Comparison of ENCODE assay signal across 8 cellular contexts in the genomic region with DNA sequence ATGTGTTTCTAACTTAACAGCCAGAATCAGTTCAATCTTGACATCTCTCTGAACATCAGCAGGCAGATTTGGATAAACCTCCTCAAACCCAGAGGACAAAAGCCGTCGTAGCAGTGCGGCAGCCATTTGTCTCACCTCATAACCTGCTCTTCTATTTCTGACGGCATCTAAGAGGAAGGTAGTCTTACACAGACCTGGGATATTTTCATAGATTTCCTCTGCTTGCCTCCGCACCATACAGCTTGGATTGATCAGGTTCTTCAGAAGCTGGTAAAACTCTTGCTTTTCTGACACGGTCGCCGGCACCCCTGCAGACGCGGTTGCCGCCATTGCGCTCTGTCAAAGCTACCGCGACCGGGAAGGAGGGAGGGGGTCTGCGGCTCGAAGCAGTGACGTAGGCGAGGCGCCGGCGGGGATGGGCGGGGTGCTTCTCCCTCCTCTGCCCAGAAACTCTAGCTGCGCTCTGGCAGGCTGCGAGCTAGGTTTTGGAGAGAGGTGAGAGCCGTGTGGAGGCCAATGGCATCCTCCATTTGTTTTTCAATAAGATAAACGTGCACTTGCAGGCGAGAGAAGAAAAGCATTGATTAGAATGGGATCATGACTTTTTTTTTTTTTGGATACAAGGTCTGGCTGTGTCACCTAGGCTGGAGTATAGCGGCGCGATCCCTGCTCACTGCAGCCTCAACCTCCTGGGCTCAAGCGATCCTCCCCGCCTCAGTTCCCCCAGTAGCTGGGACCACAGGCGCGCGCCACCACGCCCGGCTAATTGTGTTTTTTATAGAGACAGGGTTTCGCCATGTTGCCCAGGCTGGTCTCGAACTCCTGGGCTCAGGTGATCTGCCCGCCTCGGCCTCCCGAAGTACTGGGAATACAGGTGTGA. TPM values are rescaled to one million over a fixed set of nuclear protein-coding genes. Genes with fewer than 3 reads are reported as not detected.
DNase-seq lines count a peak whose midpoint lies in the region; ATAC-seq, FAIRE-seq and TF ChIP-seq lines count a peak whose summit lies in the region.

TSS of gene RANBP6 (minus strand) at position 347 of the 880 bp plus-strand sequence. CDS start at position 330, 17 bp downstream.

- H3K36me3 ChIP-seq in OCI-LY1 (ENCODE audit: insufficient read depth, low read length) (peaks cover 31% of the 10 kb centered on the region), endothelial cell of umbilical vein (ENCODE audit: control insufficient read depth in 2 of 2, extremely low read depth in 1 of 2, insufficient read depth in 2 of 2, low read length in 2 of 2) (peaks cover 0 to 3% of the 10 kb centered on the region in 2 experiments)

- CTCF ChIA-PET in Calu3 (lab: Charles Lee), result interaction anchor here (0.6 to 1.0 kb wide), 7 partner anchors 11 to 664 kb away, joined by 3 to 4 read pairs (median 3); no protein-coding TSS in a partner anchor
- CTCF ChIA-PET in endothelial cell of umbilical vein (lab: Charles Lee), result interaction anchor here (0.7 to 1.7 kb wide), 9 partner anchors 8 to 723 kb away, joined by 3 to 20 read pairs (median 4); no protein-coding TSS in a partner anchor

- H3K4me1 Mint-ChIP-seq in Calu3 (ENCODE audit: low read depth, unreplicated experiment), result peaks cover 11% of the 10 kb centered on the region

- H3K9ac ChIP-seq in OCI-LY1 (ENCODE audit: low read length) (peak within 1 kb of the TSS; percentile 93), endothelial cell of umbilical vein (replicated peaks; ENCODE audit: extremely low read depth, insufficient read depth, low read length) (peak within 1 kb of the TSS; percentile 98)

- TF ChIP-seq CTCF in Calu3 (IDR thresholded peaks at IDR 0.05; ENCODE audit: unreplicated experiment) (no peak), OCI-LY1 (IDR thresholded peaks at IDR 0.05; ENCODE audit: low read length) (no peak), endothelial cell of umbilical vein (IDR thresholded peaks at IDR 0.05; ENCODE audit: extremely low read depth in 1 of 2, insufficient read depth in 1 of 2, low read depth in 1 of 2, low read length in 2 of 2) (no peak)

- H3K9me2 ChIP-seq in OCI-LY1 (ENCODE audit: low read depth, low read length), result no peaks in the 10 kb centered on the region

- no peaks in the 10 kb centered on the region for H3K9me3 Mint-ChIP-seq in Calu3 (ENCODE audit: low read depth, unreplicated experiment)

- intact Hi-C loops in Calu3 (cut with micrococcal nuclease; ENCODE audit: unreplicated experiment) (no loop called here), endothelial cell of umbilical vein (cut with micrococcal nuclease) (loop anchor here (1.0 kb wide), 1 partner anchor 9 kb away; no protein-coding TSS in a partner anchor)

- peak within 1 kb of the TSS; percentile 91 for H3K27ac Mint-ChIP-seq in Calu3 (ENCODE audit: unreplicated experiment)

- H3K9me3 ChIP-seq in OCI-LY1 (ENCODE audit: low read length), result no peaks in the 10 kb centered on the region
- no peaks in the 10 kb centered on the region for H3K9me3 ChIP-seq in endothelial cell of umbilical vein (replicated peaks; ENCODE audit: control insufficient read depth, insufficient read depth, low read length)

- peak within 1 kb of the TSS; percentile 88 for H3K4me2 ChIP-seq in OCI-LY1 (ENCODE audit: low read length)
- H3K4me2 ChIP-seq in endothelial cell of umbilical vein (ENCODE audit: insufficient read depth, low read length), result peak within 1 kb of the TSS; percentile 86

- no peaks in the 10 kb centered on the region for H3F3A ChIP-seq in OCI-LY1 (ENCODE audit: insufficient read depth, low read length)

- POLR2A ChIA-PET in endothelial cell of umbilical vein (lab: Charles Lee), result interaction anchor here (1.0 kb wide), 2 partner anchors 8 to 9 kb away, joined by 3 read pairs; no protein-coding TSS in a partner anchor

- H3K27me3 ChIP-seq in OCI-LY1 (ENCODE audit: insufficient read depth, low read length), result no peaks in the 10 kb centered on the region
- no peaks in the 10 kb centered on the region for H3K27me3 ChIP-seq in endothelial cell of umbilical vein (ENCODE audit: control insufficient read depth in 2 of 2, insufficient read depth in 2 of 2, low read length in 2 of 2)

- H3K4me3 ChIP-seq in OCI-LY1 (ENCODE audit: low read depth, low read length, poor library complexity, severe bottlenecking) (peak within 1 kb of the TSS; percentile 95), endothelial cell of umbilical vein (replicated peaks in 1 of 3; ENCODE audit: insufficient read depth in 1 of 3, low read depth in 1 of 3, low read length in 3 of 3) (peak within 1 kb of the TSS; percentile 52 to 89 (median 53))

- peak; percentile 99 for ATAC-seq in GM21390 (IDR thresholded peaks at IDR 0.05; ENCODE audit: unreplicated experiment)

- no peaks in the 10 kb centered on the region for H3K27me3 Mint-ChIP-seq in Calu3 (ENCODE audit: unreplicated experiment)

- H3K79me2 ChIP-seq in OCI-LY1 (ENCODE audit: insufficient read depth, low read length) (peaks cover 17% of the 10 kb centered on the region), endothelial cell of umbilical vein (ENCODE audit: control insufficient read depth, insufficient read depth, low read length) (peaks cover 40% of the 10 kb centered on the region)

- peak within 1 kb of the TSS; percentile 90 for H2AFZ ChIP-seq in OCI-LY1 (ENCODE audit: low read length)
- peak within 1 kb of the TSS; percentile 92 for H2AFZ ChIP-seq in endothelial cell of umbilical vein (ENCODE audit: low read depth, low read length)

- H3K27ac ChIP-seq in OCI-LY1 (ENCODE audit: low read depth, low read length, poor library complexity, severe bottlenecking), result peak within 1 kb of the TSS; percentile 50
- peak within 1 kb of the TSS; percentile 80 for H3K27ac ChIP-seq in endothelial cell of umbilical vein (ENCODE audit: insufficient read depth, low read depth, low read length)

- dilution Hi-C loops in endothelial cell of umbilical vein (cut with MboI; ENCODE audit: extremely low pct_ligation_motif_present, low sequenced_read_pairs), result no loop called here

- H3K9me1 ChIP-seq in endothelial cell of umbilical vein (replicated peaks; ENCODE audit: control insufficient read depth, extremely low read depth, insufficient read depth, low read length), result no peaks in the 10 kb centered on the region

- TF ChIP-seq POLR2A in endothelial cell of umbilical vein (IDR thresholded peaks at IDR 0.05; ENCODE audit: low read depth, low read length), result peak; percentile 30

- H4K20me1 ChIP-seq in OCI-LY1 (ENCODE audit: insufficient read depth, low read length), result no peaks in the 10 kb centered on the region
- no peaks in the 10 kb centered on the region for H4K20me1 ChIP-seq in endothelial cell of umbilical vein (replicated peaks; ENCODE audit: control insufficient read depth, extremely low read depth, insufficient read depth, low read length)

- H3K4me3 Mint-ChIP-seq in Calu3 (ENCODE audit: low read depth, unreplicated experiment), result peak within 1 kb of the TSS; percentile 88

- H3K4me1 ChIP-seq in OCI-LY1 (ENCODE audit: insufficient read depth, low read length, severe bottlenecking) (peaks cover 39% of the 10 kb centered on the region), endothelial cell of umbilical vein (ENCODE audit: control insufficient read depth, extremely low read depth, insufficient read depth, low read length) (peaks cover 18% of the 10 kb centered on the region)

- peak; percentile 92 for FAIRE-seq in endothelial cell of umbilical vein (lab: Jason Lieb, UNC)

- TSS peak; percentile 63 for BruUV-seq in Calu3 (replicated peaks; lab: Mats Ljungman, UMichigan)
- BruUV-seq in endothelial cell of umbilical vein (replicated peaks; lab: Mats Ljungman, UMichigan), result no TSS peak

- DNase-seq in Calu3, result peak; percentile 86
- peak in 74 of 76 experiments; percentile 2 to 89 (median 73) for DNase-seq in HUDEP-2 (lab: John Stamatoyannopoulos, UW; ENCODE audit: unreplicated experiment in 76 of 76)
- DNase-seq in activated T-cell treated with anti-CD3 and anti-CD28 coated beads for 1 hour (ENCODE audit: low read depth), result peak; percentile 83
- peak; percentile 89 for DNase-seq in endothelial cell of umbilical vein (ENCODE audit: low read depth, low spot score)
- peak; percentile 91 for DNase-seq in midbrain (lab: John Stamatoyannopoulos, UW)
- peak; percentile 80 to 85 for DNase-seq in stimulated activated CD8-positive, alpha-beta memory T cell treated with anti-CD3 and anti-CD28 coated beads, Interleukin-2, amount 100 ng/mL, for 1 hour (ENCODE audit: low read depth in 2 of 2)

- H3K36me3 Mint-ChIP-seq in Calu3 (ENCODE audit: insufficient read depth, unreplicated experiment), result peaks cover 24% of the 10 kb centered on the region

TF ChIP-seq in endothelial cell of umbilical vein, 7 proteins besides CTCF, POLR2A, EP300 and RAD21:
- TF ChIP-seq JUN (IDR thresholded peaks at IDR 0.05; ENCODE audit: borderline replicate concordance, insufficient read depth, insufficient read length, low read depth) (no peak), GATA2 (IDR thresholded peaks at IDR 0.05; ENCODE audit: insufficient read depth, insufficient read length, low read depth, low read length) (no peak), EZH2 (IDR thresholded peaks at IDR 0.05; ENCODE audit: borderline replicate concordance, low read depth, low read length, severe bottlenecking) (no peak), MAX (IDR thresholded peaks at IDR 0.05; ENCODE audit: insufficient read depth, insufficient read length) (no peak), POLR2AphosphoS5 (IDR thresholded peaks at IDR 0.05; ENCODE audit: insufficient read depth, low read depth, low read length) (peak; percentile 42)

RNA-seq across cellular contexts. Expression of gene RANBP6, which starts in this region (rescaled TPM):
- total RNA-seq in Calu3 (2022), result 16.1 and 17.7 TPM in 2 replicates
- 20.9 and 21.9 TPM in 2 replicates for total RNA-seq in endothelial cell of umbilical vein
- polyA plus RNA-seq in endothelial cell of umbilical vein, result 3.8 and 5.3 TPM in 2 replicates
- 5.9 TPM in 2 replicates for polyA plus RNA-seq in endothelial cell of umbilical vein (2011; cell fraction: cytosol; rRNA removed)
- polyA plus RNA-seq in endothelial cell of umbilical vein (2011; cell fraction: nucleus; rRNA removed), result 7.0 and 8.5 TPM in 2 replicates
- 21.1 and 30.0 TPM in 2 replicates for polyA plus RNA-seq in endothelial cell of umbilical vein (2012)
- 17.6 and 18.1 TPM in 2 replicates for polyA minus RNA-seq in endothelial cell of umbilical vein
- polyA minus RNA-seq in endothelial cell of umbilical vein (2011; cell fraction: cytosol; rRNA and poly(A)+ RNA removed), result 10.4 TPM
- 14.3 and 18.8 TPM in 2 replicates for polyA minus RNA-seq in endothelial cell of umbilical vein (2011; cell fraction: nucleus; rRNA and poly(A)+ RNA removed)

Comparison
In these comparisons a context has a peak if more than half of its experiments do, and no peak if none do; other contexts are left out.
1. Peak in every context shown above with its lines: DNase-seq, ATAC-seq, H3K4me3 ChIP-seq and H3K27ac ChIP-seq.